ENCODE assay signal across 12 cellular contexts in genomic region chr1:44511363-44511762, GRCh38.
"Had no signal": no experiment of that assay in that cellular context is flagged by ENCODE, and none has a peak within 500 bp of the region (broad histone marks: within the 10 kb centered on the region; RNA-seq: fewer than 3 reads in every experiment).

No MANE protein-coding gene starts in this region.

- H3K4me3 Mint-ChIP-seq: naive thymus-derived CD8-positive, alpha-beta T cell had no signal

- ATAC-seq: gastrocnemius medialis; naive thymus-derived CD8-positive, alpha-beta T cell had no signal

- DNase-seq: activated T-cell treated with anti-CD3 and anti-CD28 coated beads, Interleukin-2, amount 50 U/mL, for 48 hours; erythroblast; gastrocnemius medialis; naive thymus-derived CD8-positive, alpha-beta T cell; stimulated activated CD4-positive, alpha-beta T cell treated with anti-CD3 and anti-CD28 coated beads, Interleukin-4, amount 100 ng/mL, for 24 hours; stimulated activated naive CD8-positive, alpha-beta T cell treated with anti-CD3 and anti-CD28 coated beads, Interleukin-15, Interleukin-2, amounts not matched to agents 100 U/mL and 50 U/mL, for 24 hours; testis; upper lobe of left lung had no signal

- H3K27ac Mint-ChIP-seq: progenitor cell of endocrine pancreas had no signal

- H3K9me3 Mint-ChIP-seq: naive thymus-derived CD8-positive, alpha-beta T cell had no signal

- H3K27ac ChIP-seq: gastrocnemius medialis, right atrium auricular region, SJSA1, skin epidermis, testis, upper lobe of left lung had no signal

- H3K27me3 ChIP-seq: right atrium auricular region, testis, upper lobe of left lung had no signal

- H3K36me3 Mint-ChIP-seq: naive thymus-derived CD8-positive, alpha-beta T cell had no signal
